ENCODE assay signal across 21 cellular contexts in genomic region chr6:132499757-132500156, GRCh38. TPM values are rescaled to one million over a fixed set of nuclear protein-coding genes. Genes with fewer than 3 reads are reported as not detected.
DNase-seq lines count a peak whose midpoint lies in the region; ATAC-seq and TF ChIP-seq lines count a peak whose summit lies in the region.
"Had no signal": no experiment of that assay in that cellular context is flagged by ENCODE, and none has a peak within 500 bp of the region (broad histone marks: within the 10 kb centered on the region; RNA-seq: fewer than 3 reads in every experiment).

No MANE protein-coding gene starts in this region.

- H3K36me3 ChIP-seq in mammary epithelial cell (ENCODE audit: insufficient read depth, low read length), result peaks cover 20% of the 10 kb centered on the region

- CTCF ChIA-PET in mammary epithelial cell (lab: Charles Lee; ENCODE audit: low non-redundant PET) (no interaction called here), MCF 10A (lab: Yijun Ruan, JAX) (interaction anchor here (1.4 kb wide), 1 partner anchor 15 kb away, joined by 7 read pairs; no protein-coding TSS in a partner anchor)

- H3K4me3 Mint-ChIP-seq in MCF 10A (ENCODE audit: unreplicated experiment), result no peak overlapping the region
- H3K4me3 Mint-ChIP-seq in stimulated activated effector memory CD8-positive, alpha-beta T cell treated with anti-CD3 and anti-CD28 coated beads, Interleukin-12 subunit alpha, Interleukin-12 subunit beta, amount 100 ng/mL, for 72 hours, result no peak overlapping the region
- H3K4me3 Mint-ChIP-seq: activated CD8-positive, alpha-beta T cell treated with anti-CD3 and anti-CD28 coated beads for 36 hours; CD4-positive, alpha-beta memory T cell; type B pancreatic cell had no signal

- 48% methylated on average over 4 of the region's 4 CpGs for WGBS in mammary epithelial cell (ENCODE audit: low coverage, missing lambda C conversion rate)

- H2AFZ ChIP-seq in mammary epithelial cell (ENCODE audit: low read depth, low read length), result no peak overlapping the region

- H3K9me3 Mint-ChIP-seq in MCF 10A (ENCODE audit: unreplicated experiment), result peaks cover under 1% of the 10 kb centered on the region
- no peaks in the 10 kb centered on the region for H3K9me3 Mint-ChIP-seq in stimulated activated effector memory CD8-positive, alpha-beta T cell treated with anti-CD3 and anti-CD28 coated beads, Interleukin-12 subunit alpha, Interleukin-12 subunit beta, amount 100 ng/mL, for 72 hours
- H3K9me3 Mint-ChIP-seq: activated CD8-positive, alpha-beta T cell treated with anti-CD3 and anti-CD28 coated beads for 36 hours; activated T-helper 2 cell treated with anti-CD3 and anti-CD28 coated beads, Interferon-gamma antibody, Interleukin-2, Interleukin-4, amounts not matched to agents 10 μg/mL and 5 μg/mL and 100 μg/mL, durations not matched to agents 14 hours and 24 hours and 36 hours; type B pancreatic cell had no signal

- H3K4me1 Mint-ChIP-seq in MCF 10A (ENCODE audit: insufficient read depth, unreplicated experiment), result peaks cover 14% of the 10 kb centered on the region
- peaks cover 32% of the 10 kb centered on the region for H3K4me1 Mint-ChIP-seq in stimulated activated effector memory CD8-positive, alpha-beta T cell treated with anti-CD3 and anti-CD28 coated beads, Interleukin-12 subunit alpha, Interleukin-12 subunit beta, amount 100 ng/mL, for 72 hours

- no peaks in the 10 kb centered on the region for H3K4me1 ChIP-seq in mammary epithelial cell (ENCODE audit: insufficient read depth, low read length)

- TF ChIP-seq CTCF in mammary epithelial cell (conservative IDR thresholded peaks at IDR 0.05 in 1 of 2, IDR thresholded peaks at IDR 0.05 in 1 of 2; ENCODE audit: extremely low read depth in 1 of 2, insufficient read depth in 1 of 2, low read depth in 1 of 2, low read length in 2 of 2), result no peak
- TF ChIP-seq CTCF in MCF 10A (IDR thresholded peaks at IDR 0.05; ENCODE audit: unreplicated experiment), result no peak

- in situ Hi-C loops in mammary epithelial cell (cut with MboI; ENCODE audit: low sequenced_read_pairs in 2 of 2), result loop anchor here in 1 of 2 donors (25.0 kb wide), 1 partner anchor 587 kb away; no protein-coding TSS in a partner anchor

- H3K27me3 ChIP-seq in mammary epithelial cell (ENCODE audit: insufficient read depth, low read length), result no peaks in the 10 kb centered on the region

- BruUV-seq in mammary epithelial cell (replicated peaks; lab: Mats Ljungman, UMichigan) (no TSS peak), MCF 10A (replicated peaks; lab: Mats Ljungman, UMichigan) (no TSS peak)

- dilution Hi-C loops in mammary epithelial cell (cut with HindIII; ENCODE audit: low sequenced_read_pairs), result loop anchor here (25.0 kb wide), 1 partner anchor 212 kb away; no protein-coding TSS in a partner anchor

- no peak for DNase-seq in mammary epithelial cell
- no peak for DNase-seq in MCF 10A (ENCODE audit: unreplicated experiment)
- peak; percentile 4 for DNase-seq in SKM-1 (lab: John Stamatoyannopoulos, UW; ENCODE audit: unreplicated experiment)
- DNase-seq in iris pigment epithelial cell (ENCODE audit: low read depth), result peak; percentile 46
- DNase-seq in stimulated activated effector memory CD8-positive, alpha-beta T cell treated with anti-CD3 and anti-CD28 coated beads, Interleukin-12 subunit alpha, Interleukin-12 subunit beta, amount 100 ng/mL, for 72 hours (ENCODE audit: low spot score in 2 of 2), result no peak
- DNase-seq in NCI-H2196 treated with DMSO at 0.1 percent for 48 hours (lab: John Stamatoyannopoulos, UW; ENCODE audit: unreplicated experiment), result no peak
- no peak for DNase-seq in COLO829 (ENCODE audit: low spot score)
- no peak for DNase-seq in NCI-H1417 (lab: John Stamatoyannopoulos, UW)
- DNase-seq: activated CD8-positive, alpha-beta T cell treated with anti-CD3 and anti-CD28 coated beads for 36 hours; anterior cingulate cortex; CD4-positive, alpha-beta memory T cell; GOT3; NCI-H2081 treated with DMSO at 0.1 percent for 48 hours had no signal

- peak overlapping the region; percentile 7 for H3K4me2 ChIP-seq in mammary epithelial cell (ENCODE audit: insufficient read depth, low read depth, low read length)

- H3K9me3 ChIP-seq in mammary epithelial cell (replicated peaks; ENCODE audit: insufficient read depth, low read length), result no peaks in the 10 kb centered on the region

- no peaks in the 10 kb centered on the region for H3K27me3 Mint-ChIP-seq in MCF 10A (ENCODE audit: insufficient read depth, unreplicated experiment)
- H3K27me3 Mint-ChIP-seq: activated CD8-positive, alpha-beta T cell treated with anti-CD3 and anti-CD28 coated beads for 36 hours; CD4-positive, alpha-beta memory T cell; type B pancreatic cell had no signal

- intact Hi-C loops in mammary epithelial cell (cut with micrococcal nuclease), result no loop called here
- intact Hi-C loops in MCF 10A (cut with micrococcal nuclease), result no loop called here

- POLR2A ChIA-PET in MCF 10A (lab: Yijun Ruan, JAX), result interaction anchor here (0.7 kb wide), 1 partner anchor 13 kb away, joined by 4 read pairs; the partner anchor contains the start of gene STX7

- peaks cover 48% of the 10 kb centered on the region for H3K36me3 Mint-ChIP-seq in MCF 10A (ENCODE audit: insufficient read depth, unreplicated experiment)
- peaks cover 41% of the 10 kb centered on the region for H3K36me3 Mint-ChIP-seq in stimulated activated effector memory CD8-positive, alpha-beta T cell treated with anti-CD3 and anti-CD28 coated beads, Interleukin-12 subunit alpha, Interleukin-12 subunit beta, amount 100 ng/mL, for 72 hours

- no peak overlapping the region for H3K27ac Mint-ChIP-seq in MCF 10A (ENCODE audit: low read depth, unreplicated experiment)
- peak overlapping the region; percentile 43 for H3K27ac Mint-ChIP-seq in stimulated activated effector memory CD8-positive, alpha-beta T cell treated with anti-CD3 and anti-CD28 coated beads, Interleukin-12 subunit alpha, Interleukin-12 subunit beta, amount 100 ng/mL, for 72 hours
- H3K27ac Mint-ChIP-seq: activated CD8-positive, alpha-beta T cell treated with anti-CD3 and anti-CD28 coated beads for 36 hours; activated T-helper 2 cell treated with anti-CD3 and anti-CD28 coated beads, Interferon-gamma antibody, Interleukin-2, Interleukin-4, amounts not matched to agents 10 μg/mL and 5 μg/mL and 100 μg/mL, durations not matched to agents 14 hours and 24 hours and 36 hours; type B pancreatic cell had no signal

- H3K9ac ChIP-seq in mammary epithelial cell (ENCODE audit: insufficient read depth, low read length), result no peak overlapping the region

- peaks cover 64% of the 10 kb centered on the region for H3K79me2 ChIP-seq in mammary epithelial cell (ENCODE audit: insufficient read depth, low read length)

- no peak for ATAC-seq in stimulated activated effector memory CD8-positive, alpha-beta T cell treated with anti-CD3 and anti-CD28 coated beads, Interleukin-12 subunit alpha, Interleukin-12 subunit beta, amount 100 ng/mL, for 72 hours
- ATAC-seq: activated CD8-positive, alpha-beta T cell treated with anti-CD3 and anti-CD28 coated beads for 36 hours had no signal

- H4K20me1 ChIP-seq in mammary epithelial cell (ENCODE audit: insufficient read depth, low read length), result no peaks in the 10 kb centered on the region

- no peak overlapping the region for H3K27ac ChIP-seq in mammary epithelial cell (ENCODE audit: insufficient read depth, low read depth, low read length)

- no peak overlapping the region for H3K4me3 ChIP-seq in mammary epithelial cell (replicated peaks in 1 of 3; ENCODE audit: insufficient read depth in 1 of 3, low read depth in 2 of 3, low read length in 3 of 3)

RNA-seq across cellular contexts. Expression of gene STX7, which starts 13.2 kb away (rescaled TPM):
- 10 to 100 TPM; 36.3 to 44.3 TPM for total RNA-seq in mammary epithelial cell
- polyA plus RNA-seq in mammary epithelial cell, result 21.2 TPM
- polyA minus RNA-seq in mammary epithelial cell, result 42.3 TPM
- total RNA-seq in MCF 10A (2022), result 31.3 and 33.0 TPM in 2 replicates

RNA-seq across cellular contexts. Expression of gene TAAR9, which starts 38.3 kb away (rescaled TPM):
- total RNA-seq in mammary epithelial cell (not detected), MCF 10A (2022) (not detected in 2 replicates)
- not detected for polyA plus RNA-seq in mammary epithelial cell
- not detected for polyA minus RNA-seq in mammary epithelial cell
- total RNA-seq: A172; activated CD8-positive, alpha-beta T cell treated with anti-CD3 and anti-CD28 coated beads for 36 hours; activated T-helper 2 cell treated with anti-CD3 and anti-CD28 coated beads, Interferon-gamma antibody, Interleukin-2, Interleukin-4, amounts not matched to agents 10 μg/mL and 5 μg/mL and 100 μg/mL, durations not matched to agents 14 hours and 24 hours and 36 hours; CD4-positive, alpha-beta memory T cell; endothelial cell of umbilical vein; HT-29; M059J; omental fat pad; skeletal muscle tissue had no signal
- polyA plus RNA-seq: CD4-positive, alpha-beta memory T cell; endothelial cell of umbilical vein had no signal

RNA-seq across cellular contexts. Expression of gene TAAR8, which starts 52.7 kb away (rescaled TPM):
- total RNA-seq in mammary epithelial cell (not detected), MCF 10A (2022) (not detected in 2 replicates)
- polyA plus RNA-seq in mammary epithelial cell, result not detected
- polyA minus RNA-seq in mammary epithelial cell, result not detected
- total RNA-seq: A172; activated CD8-positive, alpha-beta T cell treated with anti-CD3 and anti-CD28 coated beads for 36 hours; activated T-helper 2 cell treated with anti-CD3 and anti-CD28 coated beads, Interferon-gamma antibody, Interleukin-2, Interleukin-4, amounts not matched to agents 10 μg/mL and 5 μg/mL and 100 μg/mL, durations not matched to agents 14 hours and 24 hours and 36 hours; CD4-positive, alpha-beta memory T cell; endothelial cell of umbilical vein; HT-29; M059J; omental fat pad; skeletal muscle tissue had no signal
- polyA plus RNA-seq: CD4-positive, alpha-beta memory T cell; endothelial cell of umbilical vein had no signal

Comparison
In these comparisons a context has a peak if more than half of its experiments do, and no peak if none do; other contexts are left out.
1. DNase-seq: peak in SKM-1 (single experiment) and iris pigment epithelial cell (single experiment); none in mammary epithelial cell (single experiment), MCF 10A (single experiment), stimulated activated effector memory CD8-positive, alpha-beta T cell treated with anti-CD3 and anti-CD28 coated beads, Interleukin-12 subunit alpha, Interleukin-12 subunit beta, amount 100 ng/mL, for 72 hours (0 of 2), NCI-H2196 treated with DMSO at 0.1 percent for 48 hours (single experiment), COLO829 (single experiment) and NCI-H1417 (0 of 3).